Comparison of ENCODE assay signal across 26 cellular contexts in genomic region chr18:7207366-7207765, GRCh38. TPM values are rescaled to one million over a fixed set of nuclear protein-coding genes. Genes with fewer than 3 reads are reported as not detected.
DNase-seq lines count a peak whose midpoint lies in the region; ATAC-seq and TF ChIP-seq lines count a peak whose summit lies in the region.
"Had no signal": no experiment of that assay in that cellular context is flagged by ENCODE, and none has a peak within 500 bp of the region (broad histone marks: within the 10 kb centered on the region; RNA-seq: fewer than 3 reads in every experiment).

No MANE protein-coding gene starts in this region.

- DNase-seq in SK-N-MC (ENCODE audit: low read depth, low spot score): peak; percentile 48
- DNase-seq in fibroblast of mammary gland (ENCODE audit: low read depth): peak; percentile 26
- DNase-seq in neural progenitor cell (ENCODE audit: low spot score): peak; percentile 47
- DNase-seq in ovary: no peak
- no peak for DNase-seq in activated CD8-positive, alpha-beta memory T cell treated with anti-CD3 and anti-CD28 coated beads, Interleukin-2, amount 50 U/mL, for 4 hours
- DNase-seq: activated CD8-positive, alpha-beta T cell treated with anti-CD3 and anti-CD28 coated beads for 36 hours; activated naive CD4-positive, alpha-beta T cell; activated T-cell treated with anti-CD3 and anti-CD28 coated beads, Interleukin-2, amount 50 U/mL, for 1 hour; AML-193; central memory CD4-positive, alpha-beta T cell; DMS79; erythroblast; left colon; mucosa of descending colon; NCI-H1105; NCI-H510A treated with DMSO at 0.1 percent for 48 hours; NK-92 treated with Interleukin-12 subunit alpha and Interleukin-12 subunit beta, amount 100 ng/mL, for 24 hours; SK-N-SH had no signal

- intact Hi-C loops in ovary (cut with DNase I): no loop called here

- no peak for TF ChIP-seq EP300 in ovary (IDR thresholded peaks at IDR 0.05)

- H3K4me2 ChIP-seq in neural progenitor cell: peak overlapping the region; percentile 5
- H3K4me2 ChIP-seq: SK-N-SH had no signal

- H3K27ac ChIP-seq in SK-N-MC (peak overlapping the region; percentile 96), neural progenitor cell (peak overlapping the region; percentile 11), ovary (no peak overlapping the region)
- H3K27ac ChIP-seq: neutrophil, thoracic aorta had no signal

- no peaks in the 10 kb centered on the region for H3K9me3 Mint-ChIP-seq in neural progenitor cell
- H3K9me3 Mint-ChIP-seq: activated CD8-positive, alpha-beta T cell treated with anti-CD3 and anti-CD28 coated beads for 36 hours; T-helper 2 cell treated with Interferon-gamma antibody and Interleukin-4, amounts not matched to agents 5 μg/mL and 100 μg/mL, for 36 hours had no signal

- H4K20me1 ChIP-seq in neural progenitor cell (ENCODE audit: low read depth): no peaks in the 10 kb centered on the region

- no peaks in the 10 kb centered on the region for H3K36me3 Mint-ChIP-seq in neural progenitor cell

- H3K79me2 ChIP-seq in neural progenitor cell (ENCODE audit: low read depth): no peaks in the 10 kb centered on the region

- no peak for TF ChIP-seq POLR2A in ovary (IDR thresholded peaks at IDR 0.05)

- H2AFZ ChIP-seq in neural progenitor cell (replicated peaks): peak overlapping the region; percentile 93

- no peak for ATAC-seq in HG02981 (IDR thresholded peaks at IDR 0.05; ENCODE audit: unreplicated experiment)
- ATAC-seq in HG03442 (IDR thresholded peaks at IDR 0.05; ENCODE audit: unreplicated experiment): no peak
- ATAC-seq: activated CD8-positive, alpha-beta T cell treated with anti-CD3 and anti-CD28 coated beads for 36 hours; HCT116; HepG2; left colon; mucosa of descending colon; Panc1 had no signal

- peak overlapping the region; percentile 36 for H3K4me3 ChIP-seq in SK-N-MC
- no peak overlapping the region for H3K4me3 ChIP-seq in fibroblast of mammary gland (ENCODE audit: control insufficient read depth, low read depth, low read length)
- H3K4me3 ChIP-seq in neural progenitor cell: no peak overlapping the region
- no peak overlapping the region for H3K4me3 ChIP-seq in ovary
- H3K4me3 ChIP-seq: mucosa of descending colon, thoracic aorta had no signal

- H3K4me1 ChIP-seq in neural progenitor cell: peaks cover 35% of the 10 kb centered on the region
- H3K4me1 ChIP-seq in ovary (ENCODE audit: insufficient read depth): peaks cover 2% of the 10 kb centered on the region

- H3K4me3 Mint-ChIP-seq in neural progenitor cell: peak overlapping the region; percentile 49
- H3K4me3 Mint-ChIP-seq: activated CD8-positive, alpha-beta T cell treated with anti-CD3 and anti-CD28 coated beads for 36 hours; T-helper 2 cell treated with Interferon-gamma antibody and Interleukin-4, amounts not matched to agents 5 μg/mL and 100 μg/mL, for 36 hours had no signal

- H3K9ac ChIP-seq in SK-N-MC (ENCODE audit: insufficient read length): peak overlapping the region; percentile 40
- H3K9ac ChIP-seq in neural progenitor cell: no peak overlapping the region
- H3K9ac ChIP-seq: SK-N-SH had no signal

- no peaks in the 10 kb centered on the region for H3K9me3 ChIP-seq in SK-N-MC (ENCODE audit: low read depth, low read length)
- H3K9me3 ChIP-seq in neural progenitor cell (ENCODE audit: low read depth): no peaks in the 10 kb centered on the region
- no peaks in the 10 kb centered on the region for H3K9me3 ChIP-seq in ovary
- H3K9me3 ChIP-seq: mucosa of descending colon, neutrophil, SK-N-SH, thoracic aorta had no signal

- H3F3A ChIP-seq in neural progenitor cell (ENCODE audit: low read depth): peaks cover 27% of the 10 kb centered on the region

- H3K27me3 Mint-ChIP-seq in neural progenitor cell (ENCODE audit: insufficient read depth, low read depth): peaks cover 3% of the 10 kb centered on the region
- H3K27me3 Mint-ChIP-seq: activated CD8-positive, alpha-beta T cell treated with anti-CD3 and anti-CD28 coated beads for 36 hours had no signal

- H3K27ac Mint-ChIP-seq in neural progenitor cell: peak overlapping the region; percentile 14
- H3K27ac Mint-ChIP-seq: activated CD8-positive, alpha-beta T cell treated with anti-CD3 and anti-CD28 coated beads for 36 hours; T-helper 2 cell treated with Interferon-gamma antibody and Interleukin-4, amounts not matched to agents 5 μg/mL and 100 μg/mL, for 36 hours had no signal

- H3K4me1 Mint-ChIP-seq in neural progenitor cell: peaks cover 49% of the 10 kb centered on the region

- H3K27me3 ChIP-seq in neural progenitor cell (no peaks in the 10 kb centered on the region), ovary (no peaks in the 10 kb centered on the region)
- H3K27me3 ChIP-seq: neutrophil had no signal

- TF ChIP-seq CTCF in fibroblast of mammary gland (conservative IDR thresholded peaks at IDR 0.05; ENCODE audit: control insufficient read depth, insufficient read depth, low read depth, low read length) (no peak), neural progenitor cell (IDR thresholded peaks at IDR 0.05) (no peak), ovary (IDR thresholded peaks at IDR 0.05) (no peak)

- 35 to 51% (median 43%) methylated on average over 4 of the region's 4 CpGs for WGBS in ovary, 3 donors

- H3K36me3 ChIP-seq in SK-N-MC (ENCODE audit: insufficient read depth, low read length) (no peaks in the 10 kb centered on the region), neural progenitor cell (no peaks in the 10 kb centered on the region), ovary (no peaks in the 10 kb centered on the region)
- H3K36me3 ChIP-seq: neutrophil, thoracic aorta had no signal

RNA-seq across cellular contexts. Expression of gene LRRC30, which starts 23.5 kb away (rescaled TPM):
- not detected in 2 replicates for total RNA-seq in neural progenitor cell (ENCODE audit: low replicate concordance)
- not detected for total RNA-seq in ovary
- polyA plus RNA-seq in ovary: not detected
- total RNA-seq: activated CD8-positive, alpha-beta T cell treated with anti-CD3 and anti-CD28 coated beads for 36 hours; HepG2; left colon; mucosa of descending colon; thoracic aorta had no signal
- polyA plus RNA-seq: HepG2, SK-N-SH had no signal

Comparison
In these comparisons a context has a peak if more than half of its experiments do, and no peak if none do; other contexts are left out.
1. DNase-seq: peak in SK-N-MC (single experiment), fibroblast of mammary gland (single experiment) and neural progenitor cell (single experiment); none in ovary (0 of 5) and activated CD8-positive, alpha-beta memory T cell treated with anti-CD3 and anti-CD28 coated beads, Interleukin-2, amount 50 U/mL, for 4 hours (single experiment).
2. H3K27ac ChIP-seq: peak in SK-N-MC (single experiment) and neural progenitor cell (single experiment); none in ovary (0 of 2).